In genomic region chr5:52748590-52748989, GRCh38 we compare ENCODE assay signal across 21 cellular contexts. TPM values are rescaled to one million over a fixed set of nuclear protein-coding genes. Genes with fewer than 3 reads are reported as not detected.
DNase-seq lines count a peak whose midpoint lies in the region; ATAC-seq and FAIRE-seq lines count a peak whose summit lies in the region.
"Had no signal": no experiment of that assay in that cellular context is flagged by ENCODE, and none has a peak within 500 bp of the region (broad histone marks: within the 10 kb centered on the region; RNA-seq: fewer than 3 reads in every experiment).

No MANE protein-coding gene starts in this region.

- H3K27ac Mint-ChIP-seq in activated naive CD4-positive, alpha-beta T cell treated with anti-CD3 and anti-CD28 coated beads, Interleukin-2, amount 50 U/mL, for 72 hours, result no peak overlapping the region
- H3K27ac Mint-ChIP-seq in stimulated activated effector memory CD8-positive, alpha-beta T cell treated with anti-CD3 and anti-CD28 coated beads, Interleukin-12 subunit alpha, Interleukin-12 subunit beta, amount 100 ng/mL, for 72 hours, result no peak overlapping the region
- H3K27ac Mint-ChIP-seq: activated naive CD4-positive, alpha-beta T cell treated with anti-CD3 and anti-CD28 coated beads for 36 hours; CD8-positive, alpha-beta T cell had no signal

- H3K9me3 Mint-ChIP-seq in activated naive CD4-positive, alpha-beta T cell treated with anti-CD3 and anti-CD28 coated beads, Interleukin-2, amount 50 U/mL, for 72 hours, result peaks cover 0 to 6% of the 10 kb centered on the region in 2 donors
- H3K9me3 Mint-ChIP-seq in stimulated activated effector memory CD8-positive, alpha-beta T cell treated with anti-CD3 and anti-CD28 coated beads, Interleukin-12 subunit alpha, Interleukin-12 subunit beta, amount 100 ng/mL, for 72 hours, result no peaks in the 10 kb centered on the region
- H3K9me3 Mint-ChIP-seq: activated naive CD4-positive, alpha-beta T cell treated with anti-CD3 and anti-CD28 coated beads for 36 hours; CD8-positive, alpha-beta T cell had no signal

- ATAC-seq in activated naive CD4-positive, alpha-beta T cell treated with anti-CD3 and anti-CD28 coated beads, Interleukin-2, amount 50 U/mL, for 72 hours, result peak; percentile 19 to 52
- peak; percentile 42 for ATAC-seq in HG02870 (IDR thresholded peaks at IDR 0.05; ENCODE audit: unreplicated experiment)
- ATAC-seq in stimulated activated effector memory CD8-positive, alpha-beta T cell treated with anti-CD3 and anti-CD28 coated beads, Interleukin-12 subunit alpha, Interleukin-12 subunit beta, amount 100 ng/mL, for 72 hours, result peak; percentile 73
- ATAC-seq: body of pancreas; CD8-positive, alpha-beta T cell; left lobe of liver had no signal

- no peak for DNase-seq in activated naive CD4-positive, alpha-beta T cell treated with anti-CD3 and anti-CD28 coated beads, Interleukin-2, amount 50 U/mL, for 72 hours (ENCODE audit: low spot score in 2 of 2)
- no peak for DNase-seq in activated naive CD4-positive, alpha-beta T cell treated with Interleukin-2 at 50 U/mL for 16 hours
- DNase-seq in HTR-8/SVneo (ENCODE audit: insufficient read length, low spot score) (no peak), COLO668 (lab: John Stamatoyannopoulos, UW; ENCODE audit: unreplicated experiment) (no peak), HPDE6-E6E7 (ENCODE audit: extremely low spot score) (no peak), RCC 7860 (ENCODE audit: low spot score) (no peak)
- no peak for DNase-seq in stimulated activated effector memory CD8-positive, alpha-beta T cell treated with anti-CD3 and anti-CD28 coated beads, Interleukin-12 subunit alpha, Interleukin-12 subunit beta, amount 100 ng/mL, for 72 hours (ENCODE audit: low spot score in 2 of 2)
- DNase-seq: activated CD4-positive, CD25-positive, alpha-beta regulatory T cell; activated naive CD4-positive, alpha-beta T cell treated with anti-CD3 and anti-CD28 coated beads for 36 hours; body of pancreas; CD8-positive, alpha-beta T cell; DMS79 treated with DMSO at 0.1 percent for 48 hours; GOT3; MV-4-11; NCI-H2029 treated with DMSO at 0.1 percent for 48 hours; NCI-H526 treated with DMSO at 0.1 percent for 48 hours; SJCRH30; stomach had no signal

- H3K4me3 Mint-ChIP-seq in stimulated activated effector memory CD8-positive, alpha-beta T cell treated with anti-CD3 and anti-CD28 coated beads, Interleukin-12 subunit alpha, Interleukin-12 subunit beta, amount 100 ng/mL, for 72 hours, result no peak overlapping the region
- H3K4me3 Mint-ChIP-seq: activated naive CD4-positive, alpha-beta T cell treated with anti-CD3 and anti-CD28 coated beads for 36 hours; CD8-positive, alpha-beta T cell had no signal

- peaks cover 48% of the 10 kb centered on the region for H3K4me1 Mint-ChIP-seq in stimulated activated effector memory CD8-positive, alpha-beta T cell treated with anti-CD3 and anti-CD28 coated beads, Interleukin-12 subunit alpha, Interleukin-12 subunit beta, amount 100 ng/mL, for 72 hours

- FAIRE-seq in HTR-8/SVneo (lab: Jason Lieb, UNC), result peak; percentile 58
- FAIRE-seq in RCC 7860 (lab: Jason Lieb, UNC), result no peak
- FAIRE-seq: endothelial cell of umbilical vein had no signal

- no peaks in the 10 kb centered on the region for H3K36me3 Mint-ChIP-seq in activated naive CD4-positive, alpha-beta T cell treated with anti-CD3 and anti-CD28 coated beads, Interleukin-2, amount 50 U/mL, for 72 hours
- no peaks in the 10 kb centered on the region for H3K36me3 Mint-ChIP-seq in stimulated activated effector memory CD8-positive, alpha-beta T cell treated with anti-CD3 and anti-CD28 coated beads, Interleukin-12 subunit alpha, Interleukin-12 subunit beta, amount 100 ng/mL, for 72 hours
- H3K36me3 Mint-ChIP-seq: CD8-positive, alpha-beta T cell had no signal

RNA-seq across cellular contexts. Expression of gene ITGA1, which starts 39.1 kb away (rescaled TPM):
- total RNA-seq in activated naive CD4-positive, alpha-beta T cell treated with anti-CD3 and anti-CD28 coated beads, Interleukin-2, amount 50 U/mL, for 72 hours, result 1 to 10 TPM; 6.0 TPM

RNA-seq across cellular contexts. Expression of gene PELO, which starts 39.1 kb away (rescaled TPM):
- total RNA-seq in activated naive CD4-positive, alpha-beta T cell treated with anti-CD3 and anti-CD28 coated beads, Interleukin-2, amount 50 U/mL, for 72 hours, result 10 to 100 TPM; 17.5 to 23.0 TPM
